ENCODE assay signal across 24 cellular contexts in the genomic region with DNA sequence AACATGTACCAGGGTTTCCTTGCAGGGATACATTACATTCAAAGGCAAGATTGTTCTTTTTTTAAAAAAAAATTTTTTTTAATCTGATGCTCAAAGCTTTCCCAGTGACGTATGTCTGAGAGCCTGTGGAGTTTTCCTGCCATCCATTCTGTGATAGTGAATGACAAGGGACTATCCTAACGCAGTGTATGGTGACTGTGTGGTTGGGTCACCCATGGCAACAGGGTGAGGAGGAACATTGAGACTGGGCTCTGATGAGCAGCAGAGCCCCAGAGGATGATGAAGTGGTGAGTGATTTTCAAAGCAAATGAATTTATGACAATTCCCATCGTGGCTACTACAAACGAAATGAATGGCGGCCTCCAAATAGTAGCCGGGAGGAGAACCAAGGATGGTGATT. TPM values are rescaled to one million over a fixed set of nuclear protein-coding genes. Genes with fewer than 3 reads are reported as not detected.
A peak's percentile ranks its signal among the peaks of the same experiment; 100 is the strongest.
DNase-seq lines count a peak whose midpoint lies in the region; ATAC-seq, FAIRE-seq and TF ChIP-seq lines count a peak whose summit lies in the region.
"Had no signal": no experiment of that assay in that cellular context is flagged by ENCODE, and none has a peak within 500 bp of the region (broad histone marks: within the 10 kb centered on the region; RNA-seq: fewer than 3 reads in every experiment).

No MANE protein-coding gene starts in this region.

- H3K9me3 Mint-ChIP-seq in astrocyte (ENCODE audit: unreplicated experiment) (peaks cover 8% of the 10 kb centered on the region), mesothelial cell of epicardium (peaks cover 37% of the 10 kb centered on the region)

- DNase-seq in HepG2 (ENCODE audit: low spot score): no peak
- DNase-seq in right lobe of liver: no peak
- no peak for DNase-seq in astrocyte (ENCODE audit: low read depth)
- DNase-seq in mesothelial cell of epicardium (ENCODE audit: low spot score in 2 of 2, unreplicated experiment in 2 of 2): no peak
- no peak for DNase-seq in GM03348 (ENCODE audit: low spot score)
- DNase-seq: 8988T; ACHN; AML-193; BE2C; CD4-positive, alpha-beta T cell; CD8-positive, alpha-beta memory T cell; DMS153; DND-41; H9 had no signal

- H3K4me3 Mint-ChIP-seq in astrocyte (ENCODE audit: unreplicated experiment) (no peak overlapping the region), mesothelial cell of epicardium (no peak overlapping the region)
- H3K4me3 Mint-ChIP-seq: CD4-positive, alpha-beta T cell; CD8-positive, alpha-beta memory T cell; GM23338; H9 had no signal

- 49% methylated on average over 6 of the region's 6 CpGs for WGBS in HepG2 (ENCODE audit: low lambda C conversion rate)
- 98% methylated on average over 5 of the region's 6 CpGs for WGBS in right lobe of liver (ENCODE audit: insufficient coverage, low coverage, low lambda C conversion rate, missing lambda C conversion rate)

- H3K4me3 ChIP-seq in HepG2 (replicated peaks in 1 of 3; ENCODE audit: insufficient read depth in 1 of 3, low read depth in 2 of 3, low read length in 3 of 3) (no peak overlapping the region), right lobe of liver (no peak overlapping the region), astrocyte (ENCODE audit: insufficient read depth, low read depth, low read length) (no peak overlapping the region)
- H3K4me3 ChIP-seq: A549; BLaER1 treated with 17β-estradiol and CSF1 and Interleukin-3, amounts not matched to agents 10 nM and 100 nM; GM12878; GM23338 had no signal

- no peak overlapping the region for H3K9ac ChIP-seq in HepG2 (ENCODE audit: insufficient read depth, low read depth, low read length)
- H3K9ac ChIP-seq in astrocyte (ENCODE audit: low read length): no peak overlapping the region
- H3K9ac ChIP-seq: BLaER1 treated with 17β-estradiol and CSF1 and Interleukin-3, amounts not matched to agents 10 nM and 100 nM had no signal

- H3K4me2 ChIP-seq in HepG2 (ENCODE audit: low read depth, low read length): no peak overlapping the region
- no peak overlapping the region for H3K4me2 ChIP-seq in astrocyte (ENCODE audit: low read length)
- H3K4me2 ChIP-seq: A549; BLaER1 treated with 17β-estradiol and CSF1 and Interleukin-3, amounts not matched to agents 10 nM and 100 nM; GM23338 had no signal

- H3K4me1 Mint-ChIP-seq in astrocyte (ENCODE audit: low read depth, unreplicated experiment) (no peaks in the 10 kb centered on the region), mesothelial cell of epicardium (peaks cover 29% of the 10 kb centered on the region)
- H3K4me1 Mint-ChIP-seq: CD14-positive monocyte; CD8-positive, alpha-beta memory T cell; GM23338 had no signal

- no peak for TF ChIP-seq RAD21 in HepG2 (CRISPR knock-in tag; IDR thresholded peaks at IDR 0.05)

- FAIRE-seq in HepG2 (lab: Jason Lieb, UNC) (no peak), astrocyte (lab: Jason Lieb, UNC) (no peak)
- FAIRE-seq: A549, G401.6, GM12878, GM18507 had no signal

- H3K4me1 ChIP-seq in HepG2 (ENCODE audit: insufficient read depth, low read length) (no peaks in the 10 kb centered on the region), right lobe of liver (peaks cover 0 to 13% (median 0%) of the 10 kb centered on the region in 4 donors), astrocyte (ENCODE audit: insufficient read depth, low read length) (no peaks in the 10 kb centered on the region)
- H3K4me1 ChIP-seq: A549; BE2C; BLaER1 treated with 17β-estradiol and CSF1 and Interleukin-3, amounts not matched to agents 10 nM and 100 nM had no signal

- H3K27ac ChIP-seq in HepG2 (ENCODE audit: extremely low read length, insufficient read depth, low read length): no peak overlapping the region
- H3K27ac ChIP-seq in right lobe of liver: no peak overlapping the region
- no peak overlapping the region for H3K27ac ChIP-seq in astrocyte (ENCODE audit: low read depth, low read length)
- H3K27ac ChIP-seq: A549; BLaER1 treated with 17β-estradiol and CSF1 and Interleukin-3, amounts not matched to agents 10 nM and 100 nM had no signal

- TF ChIP-seq POLR2A in HepG2 (IDR thresholded peaks at IDR 0.05; ENCODE audit: insufficient read depth in 1 of 2, low read depth in 2 of 2, low read length in 2 of 2) (no peak), right lobe of liver (IDR thresholded peaks at IDR 0.05) (no peak)

- no peaks in the 10 kb centered on the region for H3K27me3 ChIP-seq in HepG2 (ENCODE audit: control insufficient read depth in 1 of 2, insufficient read depth in 2 of 2, low read length in 2 of 2)
- H3K27me3 ChIP-seq in right lobe of liver: no peaks in the 10 kb centered on the region
- no peaks in the 10 kb centered on the region for H3K27me3 ChIP-seq in astrocyte (ENCODE audit: insufficient read depth, low read length)
- H3K27me3 ChIP-seq: BE2C; BLaER1 treated with 17β-estradiol and CSF1 and Interleukin-3, amounts not matched to agents 10 nM and 100 nM had no signal

- intact Hi-C loops in HepG2 (cut with micrococcal nuclease; ENCODE audit: unreplicated experiment): no loop called here
- intact Hi-C loops in right lobe of liver (cut with DNase I): no loop called here

- no peak for TF ChIP-seq CTCF in HepG2 (CRISPR knock-in tag; IDR thresholded peaks at IDR 0.05)
- no peak for TF ChIP-seq CTCF in right lobe of liver (IDR thresholded peaks at IDR 0.05)
- no peak for TF ChIP-seq CTCF in astrocyte (IDR thresholded peaks at IDR 0.05; ENCODE audit: insufficient read depth, low read depth, low read length)
- TF ChIP-seq CTCF in mesothelial cell of epicardium (IDR thresholded peaks at IDR 0.05; ENCODE audit: unreplicated experiment): no peak

- H3K36me3 Mint-ChIP-seq in astrocyte (ENCODE audit: low read depth, unreplicated experiment) (no peaks in the 10 kb centered on the region), mesothelial cell of epicardium (peaks cover 23% of the 10 kb centered on the region)
- H3K36me3 Mint-ChIP-seq: CD14-positive monocyte had no signal

- CTCF ChIA-PET in HepG2 (lab: Yijun Ruan, JAX; ENCODE audit: low intra/inter-chr PET ratio, low total read pairs): no interaction called here

- in situ Hi-C loops in HepG2 (cut with HindIII; ENCODE audit: extremely low pct_ligation_motif_present, low pct_unique_long_range_greater_than_20kb): no loop called here

- ATAC-seq in HepG2 (no peak), right lobe of liver (no peak), GM18498 (IDR thresholded peaks at IDR 0.05; ENCODE audit: unreplicated experiment) (no peak)
- ATAC-seq: A549, GM12878, GM23338, HCT116 had no signal

- POLR2A ChIA-PET in HepG2 (lab: Yijun Ruan, JAX): no interaction called here

- H4K20me1 ChIP-seq in HepG2 (ENCODE audit: insufficient read depth, low read length): no peaks in the 10 kb centered on the region
- H4K20me1 ChIP-seq in astrocyte (ENCODE audit: insufficient read depth, low read length): no peaks in the 10 kb centered on the region
- H4K20me1 ChIP-seq: BLaER1 treated with 17β-estradiol and CSF1 and Interleukin-3, amounts not matched to agents 10 nM and 100 nM had no signal

- H2AFZ ChIP-seq in HepG2 (ENCODE audit: low read length) (no peak overlapping the region), astrocyte (ENCODE audit: low read depth, low read length) (no peak overlapping the region)
- H2AFZ ChIP-seq: GM23338 had no signal

- H3K9me3 ChIP-seq in HepG2 (ENCODE audit: low read length) (no peaks in the 10 kb centered on the region; the same call in 1 of the 2 replicates), right lobe of liver (no peaks in the 10 kb centered on the region), astrocyte (ENCODE audit: insufficient read depth, low read depth, low read length) (no peaks in the 10 kb centered on the region)
- H3K9me3 ChIP-seq: BE2C had no signal

- TF ChIP-seq EP300 in HepG2 (IDR thresholded peaks at IDR 0.05; ENCODE audit: low read depth in 2 of 2, low read length in 2 of 2) (no peak), HepG2 (CRISPR knock-in tag; IDR thresholded peaks at IDR 0.05; ENCODE audit: borderline replicate concordance) (no peak)

- BruUV-seq in HepG2 (replicated peaks; lab: Mats Ljungman, UMichigan): no TSS peak

- H3K79me2 ChIP-seq in HepG2 (ENCODE audit: insufficient read depth, low read length) (no peaks in the 10 kb centered on the region), astrocyte (ENCODE audit: insufficient read depth, low read length) (no peaks in the 10 kb centered on the region)

- no peaks in the 10 kb centered on the region for H3K27me3 Mint-ChIP-seq in astrocyte (ENCODE audit: low read depth, unreplicated experiment)
- no peaks in the 10 kb centered on the region for H3K27me3 Mint-ChIP-seq in mesothelial cell of epicardium (ENCODE audit: low read depth)
- H3K27me3 Mint-ChIP-seq: CD4-positive, alpha-beta T cell had no signal

- H3K36me3 ChIP-seq in HepG2 (replicated peaks in 1 of 2; ENCODE audit: control insufficient read depth in 1 of 2, insufficient read depth in 2 of 2, low read length in 2 of 2) (no peaks in the 10 kb centered on the region), right lobe of liver (no peaks in the 10 kb centered on the region), astrocyte (ENCODE audit: insufficient read depth, low read length) (no peaks in the 10 kb centered on the region)
- H3K36me3 ChIP-seq: BE2C; BLaER1 treated with 17β-estradiol and CSF1 and Interleukin-3, amounts not matched to agents 10 nM and 100 nM had no signal

- H3K27ac Mint-ChIP-seq in astrocyte (ENCODE audit: unreplicated experiment) (peak overlapping the region; percentile 35), mesothelial cell of epicardium (peak overlapping the region; percentile 69)
- H3K27ac Mint-ChIP-seq: CD14-positive monocyte; CD4-positive, alpha-beta T cell; CD8-positive, alpha-beta memory T cell; GM23338; H9 had no signal

RNA-seq across cellular contexts. Expression of a gene that starts 28.6 kb away (rescaled TPM):
- total RNA-seq in HepG2 (2016; rRNA removed; fragmentation: Illumina TruSeq; extraction: Trizol) (0.02 TPM in 1 of 2 replicates, not detected in the other), right lobe of liver (not detected), astrocyte (0.12 and 0.30 TPM in 2 replicates), mesothelial cell of epicardium (0.07 to 0.13 TPM (median 0.11 TPM) in 3 replicates)
- total RNA-seq in HepG2 (2016; cell fraction: cytosol; rRNA removed; fragmentation: Illumina TruSeq; extraction: Trizol; ENCODE audit: low read depth): not detected in 2 replicates
- not detected in 2 replicates for total RNA-seq in HepG2 (2016; cell fraction: insoluble cytoplasmic fraction; rRNA removed; fragmentation: Illumina TruSeq; extraction: Trizol)
- not detected in 2 replicates for total RNA-seq in HepG2 (2016; cell fraction: membrane; rRNA removed; fragmentation: Illumina TruSeq; extraction: Trizol)
- total RNA-seq in HepG2 (2016; cell fraction: nucleus; rRNA removed; fragmentation: Illumina TruSeq; extraction: Trizol): 0.09 TPM in 1 of 2 replicates, not detected in the other
- 0.01 TPM in 1 of 2 replicates, not detected in the other for polyA plus RNA-seq in HepG2 (2011; rRNA removed)
- not detected in 2 replicates for polyA plus RNA-seq in HepG2 (2011; cell fraction: cytosol; rRNA removed)
- polyA plus RNA-seq in HepG2 (2011; cell fraction: nucleus; rRNA removed): not detected in 2 replicates
- 0.04 and 0.09 TPM in 2 replicates for polyA plus RNA-seq in HepG2 (2012)
- polyA plus RNA-seq in HepG2 (2016; cell fraction: cytosol; fragmentation: Illumina TruSeq; extraction: Trizol; ENCODE audit: low read depth): not detected in 2 replicates
- polyA plus RNA-seq in HepG2 (2016; cell fraction: insoluble cytoplasmic fraction; fragmentation: Illumina TruSeq; extraction: Trizol; ENCODE audit: low read depth): not detected in 2 replicates
- not detected in 2 replicates for polyA plus RNA-seq in HepG2 (2016; cell fraction: membrane; fragmentation: Illumina TruSeq; extraction: Trizol; ENCODE audit: low read depth)
- 0.10 TPM in 1 of 2 replicates, not detected in the other for polyA plus RNA-seq in HepG2 (2016; cell fraction: nucleus; fragmentation: Illumina TruSeq; extraction: Trizol; ENCODE audit: insufficient read depth, low read depth)
- not detected in 2 replicates for polyA minus RNA-seq in HepG2 (2011; rRNA and poly(A)+ RNA removed; ENCODE audit: low replicate concordance)
- polyA minus RNA-seq in HepG2 (2011; cell fraction: cytosol; rRNA and poly(A)+ RNA removed): not detected in 2 replicates
- polyA minus RNA-seq in HepG2 (2011; cell fraction: nucleus; rRNA and poly(A)+ RNA removed): not detected in 2 replicates
- total RNA-seq: CD4-positive, alpha-beta T cell; CD8-positive, alpha-beta memory T cell; GM12878; H4; H9 had no signal
- polyA plus RNA-seq: CD14-positive monocyte; CD8-positive, alpha-beta memory T cell had no signal
